ENCODE assay signal across 14 cellular contexts in the genomic region with DNA sequence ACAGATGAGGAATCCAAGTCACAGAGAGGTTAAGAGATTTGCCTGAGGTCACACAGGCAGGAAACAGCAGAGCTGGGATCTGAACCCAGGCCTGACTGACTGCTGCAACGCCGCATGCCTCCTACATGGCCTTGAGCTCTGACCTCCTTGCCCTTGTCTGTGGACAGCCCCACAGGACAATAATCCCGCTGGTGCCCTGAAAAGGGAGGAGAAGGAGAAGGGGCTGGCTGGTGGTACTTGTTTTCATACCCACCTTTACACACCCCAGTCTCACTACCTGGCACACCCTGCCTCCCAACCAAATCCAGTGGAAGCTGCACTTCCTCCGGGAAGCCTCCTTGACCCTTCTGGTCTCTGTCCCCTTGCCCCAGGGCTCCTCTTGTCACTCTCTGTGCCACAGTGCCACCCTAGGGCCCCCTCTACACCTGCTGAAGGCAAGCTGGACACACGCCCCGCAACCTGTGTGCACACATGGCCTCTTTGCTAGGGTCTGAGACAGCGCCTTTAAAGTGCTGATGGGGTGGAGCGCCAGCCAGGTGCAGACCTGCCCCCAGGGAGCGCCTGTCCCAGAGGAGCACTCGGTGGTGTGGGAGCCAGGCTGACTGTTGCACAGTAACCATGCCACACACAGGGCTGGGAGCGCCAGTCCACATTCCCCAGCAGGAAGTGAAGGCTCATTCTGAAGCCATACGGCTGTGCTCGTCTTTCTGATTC. TPM values are rescaled to one million over a fixed set of nuclear protein-coding genes. Genes with fewer than 3 reads are reported as not detected.
DNase-seq lines count a peak whose midpoint lies in the region; ATAC-seq and TF ChIP-seq lines count a peak whose summit lies in the region.
"Had no signal": no experiment of that assay in that cellular context is flagged by ENCODE, and none has a peak within 500 bp of the region (broad histone marks: within the 10 kb centered on the region; RNA-seq: fewer than 3 reads in every experiment).

No MANE protein-coding gene starts in this region.

- TF ChIP-seq CTCF in mesothelial cell of epicardium (IDR thresholded peaks at IDR 0.05; ENCODE audit: unreplicated experiment) (no peak), upper lobe of left lung (IDR thresholded peaks at IDR 0.05) (no peak)

- no peak for DNase-seq in activated naive CD8-positive, alpha-beta T cell treated with anti-CD3 and anti-CD28 coated beads, Interleukin-2, amount 50 U/mL, for 24 hours
- DNase-seq in activated naive CD8-positive, alpha-beta T cell treated with anti-CD3 and anti-CD28 coated beads for 36 hours = no peak
- DNase-seq in central memory CD8-positive, alpha-beta T cell (ENCODE audit: low spot score in 2 of 2) = no peak
- DNase-seq in mesothelial cell of epicardium (ENCODE audit: low spot score in 2 of 2, unreplicated experiment in 2 of 2) = no peak
- DNase-seq in upper lobe of left lung = no peak
- no peak for DNase-seq in activated CD8-positive, alpha-beta T cell treated with anti-CD3 and anti-CD28 coated beads, Interleukin-2, amount 10 ng/mL, durations not matched to agents 7 days and 5 days
- DNase-seq in stimulated activated CD4-positive, alpha-beta T cell treated with anti-CD3 and anti-CD28 coated beads, Interleukin-4, amount 100 ng/mL, for 1 hour = no peak
- DNase-seq: activated T-cell treated with anti-CD3 and anti-CD28 coated beads, Interleukin-2, amount 50 U/mL, for 1 hour; amniotic stem cell; naive B cell; T-cell had no signal

- H3K4me1 Mint-ChIP-seq in activated naive CD8-positive, alpha-beta T cell treated with anti-CD3 and anti-CD28 coated beads, Interleukin-2, amount 50 U/mL, for 24 hours = no peaks in the 10 kb centered on the region
- H3K4me1 Mint-ChIP-seq in activated naive CD8-positive, alpha-beta T cell treated with anti-CD3 and anti-CD28 coated beads for 36 hours = no peaks in the 10 kb centered on the region
- peaks cover 7% of the 10 kb centered on the region for H3K4me1 Mint-ChIP-seq in central memory CD8-positive, alpha-beta T cell
- H3K4me1 Mint-ChIP-seq in mesothelial cell of epicardium = peaks cover 57% of the 10 kb centered on the region
- no peaks in the 10 kb centered on the region for H3K4me1 Mint-ChIP-seq in activated CD8-positive, alpha-beta T cell treated with anti-CD3 and anti-CD28 coated beads, Interleukin-2, amount 10 ng/mL, durations not matched to agents 7 days and 5 days (ENCODE audit: low read depth)

- H3K27me3 Mint-ChIP-seq in activated naive CD8-positive, alpha-beta T cell treated with anti-CD3 and anti-CD28 coated beads, Interleukin-2, amount 50 U/mL, for 24 hours = peaks cover 6% of the 10 kb centered on the region
- H3K27me3 Mint-ChIP-seq in activated naive CD8-positive, alpha-beta T cell treated with anti-CD3 and anti-CD28 coated beads for 36 hours = peaks cover 4% of the 10 kb centered on the region
- H3K27me3 Mint-ChIP-seq in central memory CD8-positive, alpha-beta T cell = no peaks in the 10 kb centered on the region
- no peaks in the 10 kb centered on the region for H3K27me3 Mint-ChIP-seq in mesothelial cell of epicardium (ENCODE audit: low read depth)
- H3K27me3 Mint-ChIP-seq in activated CD8-positive, alpha-beta T cell treated with anti-CD3 and anti-CD28 coated beads, Interleukin-2, amount 10 ng/mL, durations not matched to agents 7 days and 5 days (ENCODE audit: low read depth) = no peaks in the 10 kb centered on the region

- 71 to 82% methylated on average over 9 to 13 of the region's 13 CpGs for WGBS in upper lobe of left lung, 2 donors

- no peaks in the 10 kb centered on the region for H3K36me3 ChIP-seq in upper lobe of left lung

- H3K36me3 Mint-ChIP-seq in activated naive CD8-positive, alpha-beta T cell treated with anti-CD3 and anti-CD28 coated beads, Interleukin-2, amount 50 U/mL, for 24 hours (ENCODE audit: low read depth) = no peaks in the 10 kb centered on the region
- no peaks in the 10 kb centered on the region for H3K36me3 Mint-ChIP-seq in activated naive CD8-positive, alpha-beta T cell treated with anti-CD3 and anti-CD28 coated beads for 36 hours
- H3K36me3 Mint-ChIP-seq in central memory CD8-positive, alpha-beta T cell (ENCODE audit: insufficient read depth) = peaks cover 5% of the 10 kb centered on the region
- H3K36me3 Mint-ChIP-seq in mesothelial cell of epicardium = no peaks in the 10 kb centered on the region
- no peaks in the 10 kb centered on the region for H3K36me3 Mint-ChIP-seq in activated CD8-positive, alpha-beta T cell treated with anti-CD3 and anti-CD28 coated beads, Interleukin-2, amount 10 ng/mL, durations not matched to agents 7 days and 5 days (ENCODE audit: low read depth)
- H3K36me3 Mint-ChIP-seq: naive B cell, T-cell had no signal

- H3K4me3 ChIP-seq in upper lobe of left lung = no peak overlapping the region
- H3K4me3 ChIP-seq: dorsolateral prefrontal cortex had no signal

- no peaks in the 10 kb centered on the region for H3K9me3 ChIP-seq in upper lobe of left lung

- ATAC-seq in activated naive CD8-positive, alpha-beta T cell treated with anti-CD3 and anti-CD28 coated beads, Interleukin-2, amount 50 U/mL, for 24 hours = peak; percentile 10
- ATAC-seq in central memory CD8-positive, alpha-beta T cell (replicated peaks; ENCODE audit: extremely low read depth, poor library complexity, severe bottlenecking) = no peak
- no peak for ATAC-seq in upper lobe of left lung (ENCODE audit: low FRiP score in 2 of 2)
- no peak for ATAC-seq in activated CD8-positive, alpha-beta T cell treated with anti-CD3 and anti-CD28 coated beads, Interleukin-2, amount 10 ng/mL, durations not matched to agents 7 days and 5 days
- ATAC-seq in GM21360 (IDR thresholded peaks at IDR 0.05; ENCODE audit: unreplicated experiment) = no peak
- ATAC-seq: activated CD4-positive, CD25-positive, alpha-beta regulatory T cell treated with anti-CD3 and anti-CD28 coated beads, Interleukin-2, amount 50 U/mL, for 24 hours; T-cell had no signal

- no peak for TF ChIP-seq POLR2A in upper lobe of left lung (IDR thresholded peaks at IDR 0.05)

- H3K27ac Mint-ChIP-seq in activated naive CD8-positive, alpha-beta T cell treated with anti-CD3 and anti-CD28 coated beads, Interleukin-2, amount 50 U/mL, for 24 hours = no peak overlapping the region
- H3K27ac Mint-ChIP-seq in activated naive CD8-positive, alpha-beta T cell treated with anti-CD3 and anti-CD28 coated beads for 36 hours = no peak overlapping the region
- peak overlapping the region; percentile 57 for H3K27ac Mint-ChIP-seq in central memory CD8-positive, alpha-beta T cell (ENCODE audit: low read depth)
- H3K27ac Mint-ChIP-seq in mesothelial cell of epicardium = peak overlapping the region; percentile 85
- H3K27ac Mint-ChIP-seq in activated CD8-positive, alpha-beta T cell treated with anti-CD3 and anti-CD28 coated beads, Interleukin-2, amount 10 ng/mL, durations not matched to agents 7 days and 5 days = no peak overlapping the region
- H3K27ac Mint-ChIP-seq: naive B cell, T-cell had no signal

- H3K27ac ChIP-seq in upper lobe of left lung = peak overlapping the region; percentile 53 to 87 (median 80)

- CTCF ChIA-PET in activated CD8-positive, alpha-beta T cell treated with anti-CD3 and anti-CD28 coated beads, Interleukin-2, amount 10 ng/mL, durations not matched to agents 7 days and 5 days (lab: Charles Lee) = no interaction called here

- TF ChIP-seq EP300 in upper lobe of left lung (IDR thresholded peaks at IDR 0.05) = no peak

- peaks cover 51 to 81% (median 76%) of the 10 kb centered on the region in 4 donors for H3K4me1 ChIP-seq in upper lobe of left lung

- H3K4me3 Mint-ChIP-seq in activated naive CD8-positive, alpha-beta T cell treated with anti-CD3 and anti-CD28 coated beads, Interleukin-2, amount 50 U/mL, for 24 hours = no peak overlapping the region
- H3K4me3 Mint-ChIP-seq in activated naive CD8-positive, alpha-beta T cell treated with anti-CD3 and anti-CD28 coated beads for 36 hours = no peak overlapping the region
- no peak overlapping the region for H3K4me3 Mint-ChIP-seq in central memory CD8-positive, alpha-beta T cell
- H3K4me3 Mint-ChIP-seq in mesothelial cell of epicardium = no peak overlapping the region
- H3K4me3 Mint-ChIP-seq in activated CD8-positive, alpha-beta T cell treated with anti-CD3 and anti-CD28 coated beads, Interleukin-2, amount 10 ng/mL, durations not matched to agents 7 days and 5 days = no peak overlapping the region
- H3K4me3 Mint-ChIP-seq: T-cell had no signal

- POLR2A ChIA-PET in activated CD8-positive, alpha-beta T cell treated with anti-CD3 and anti-CD28 coated beads, Interleukin-2, amount 10 ng/mL, durations not matched to agents 7 days and 5 days (lab: Charles Lee) = no interaction called here

- no peaks in the 10 kb centered on the region for H3K27me3 ChIP-seq in upper lobe of left lung
- H3K27me3 ChIP-seq: dorsolateral prefrontal cortex had no signal

- no peaks in the 10 kb centered on the region for H3K9me3 Mint-ChIP-seq in activated naive CD8-positive, alpha-beta T cell treated with anti-CD3 and anti-CD28 coated beads, Interleukin-2, amount 50 U/mL, for 24 hours
- no peaks in the 10 kb centered on the region for H3K9me3 Mint-ChIP-seq in activated naive CD8-positive, alpha-beta T cell treated with anti-CD3 and anti-CD28 coated beads for 36 hours
- H3K9me3 Mint-ChIP-seq in central memory CD8-positive, alpha-beta T cell = no peaks in the 10 kb centered on the region
- H3K9me3 Mint-ChIP-seq in mesothelial cell of epicardium = no peaks in the 10 kb centered on the region
- H3K9me3 Mint-ChIP-seq in activated CD8-positive, alpha-beta T cell treated with anti-CD3 and anti-CD28 coated beads, Interleukin-2, amount 10 ng/mL, durations not matched to agents 7 days and 5 days (ENCODE audit: insufficient read depth) = no peaks in the 10 kb centered on the region
- H3K9me3 Mint-ChIP-seq: naive B cell, T-cell had no signal

RNA-seq across cellular contexts. Expression of a gene that starts 38.6 kb away (rescaled TPM):
- under 1 TPM; 0.78 to 0.80 TPM for total RNA-seq in activated naive CD8-positive, alpha-beta T cell treated with anti-CD3 and anti-CD28 coated beads for 36 hours
- total RNA-seq in mesothelial cell of epicardium (31.8 to 34.0 TPM (median 33.2 TPM) in 3 replicates), upper lobe of left lung (10 to 100 TPM; 12.6 to 45.7 (median 21.0) TPM)
- total RNA-seq in activated CD8-positive, alpha-beta T cell treated with anti-CD3 and anti-CD28 coated beads, Interleukin-2, amount 10 ng/mL, durations not matched to agents 7 days and 5 days = 1 to 10 TPM; 1.7 to 1.8 TPM

RNA-seq across cellular contexts. Expression of a gene that starts 59.6 kb away (rescaled TPM):
- total RNA-seq in activated naive CD8-positive, alpha-beta T cell treated with anti-CD3 and anti-CD28 coated beads for 36 hours = 100 to 1,000 TPM; 163 to 176 TPM
- total RNA-seq in mesothelial cell of epicardium = 35.1 to 37.3 TPM (median 36.3 TPM) in 3 replicates
- total RNA-seq in upper lobe of left lung = 10 to 100 TPM; 19.3 to 46.5 (median 31.2) TPM
- total RNA-seq in activated CD8-positive, alpha-beta T cell treated with anti-CD3 and anti-CD28 coated beads, Interleukin-2, amount 10 ng/mL, durations not matched to agents 7 days and 5 days = 10 to 100 TPM; 74.7 to 77.7 TPM

Comparison
In these comparisons a context has a peak if more than half of its experiments do, and no peak if none do; other contexts are left out.
1. H3K27ac Mint-ChIP-seq: peak in central memory CD8-positive, alpha-beta T cell (single experiment) and mesothelial cell of epicardium (single experiment); none in activated naive CD8-positive, alpha-beta T cell treated with anti-CD3 and anti-CD28 coated beads, Interleukin-2, amount 50 U/mL, for 24 hours (single experiment), activated naive CD8-positive, alpha-beta T cell treated with anti-CD3 and anti-CD28 coated beads for 36 hours (single experiment) and activated CD8-positive, alpha-beta T cell treated with anti-CD3 and anti-CD28 coated beads, Interleukin-2, amount 10 ng/mL, durations not matched to agents 7 days and 5 days (single experiment).
2. RNA of a gene that starts 38.6 kb away (total RNA-seq): 31.8 to 34.0 TPM in mesothelial cell of epicardium and 12.6 to 45.7 TPM in upper lobe of left lung; 1.7 to 1.8 TPM in activated CD8-positive, alpha-beta T cell treated with anti-CD3 and anti-CD28 coated beads, Interleukin-2, amount 10 ng/mL, durations not matched to agents 7 days and 5 days and 0.78 to 0.80 TPM in activated naive CD8-positive, alpha-beta T cell treated with anti-CD3 and anti-CD28 coated beads for 36 hours; every median in the first group is over 4 times any median in the second.